Comparison of ENCODE assay signal across 12 cellular contexts in genomic region chr1:185311589-185312225, GRCh38. TPM values are rescaled to one million over a fixed set of nuclear protein-coding genes. Genes with fewer than 3 reads are reported as not detected.
DNase-seq lines count a peak whose midpoint lies in the region; ATAC-seq and TF ChIP-seq lines count a peak whose summit lies in the region.
"Had no signal": no experiment of that assay in that cellular context is flagged by ENCODE, and none has a peak within 500 bp of the region (broad histone marks: within the 10 kb centered on the region; RNA-seq: fewer than 3 reads in every experiment).

No MANE protein-coding gene starts in this region.

- H3K4me1 Mint-ChIP-seq in activated CD8-positive, alpha-beta memory T cell treated with anti-CD3 and anti-CD28 coated beads, Interleukin-2, amount 10 ng/mL, durations not matched to agents 7 days and 5 days: peaks cover 43% of the 10 kb centered on the region
- peaks cover 30% of the 10 kb centered on the region for H3K4me1 Mint-ChIP-seq in progenitor cell of endocrine pancreas (ENCODE audit: low read depth)

- TF ChIP-seq CTCF in NB4 (IDR thresholded peaks at IDR 0.05; ENCODE audit: low read depth, low read length) (no peak), progenitor cell of endocrine pancreas (IDR thresholded peaks at IDR 0.05; ENCODE audit: unreplicated experiment) (no peak)

- CTCF ChIA-PET in activated CD8-positive, alpha-beta memory T cell treated with anti-CD3 and anti-CD28 coated beads, Interleukin-2, amount 10 ng/mL, durations not matched to agents 7 days and 5 days (lab: Charles Lee): no interaction called here

- peak overlapping the region; percentile 40 for H3K27ac Mint-ChIP-seq in activated CD8-positive, alpha-beta memory T cell treated with anti-CD3 and anti-CD28 coated beads, Interleukin-2, amount 10 ng/mL, durations not matched to agents 7 days and 5 days
- peak overlapping the region; percentile 21 for H3K27ac Mint-ChIP-seq in progenitor cell of endocrine pancreas
- H3K27ac Mint-ChIP-seq: activated naive CD4-positive, alpha-beta T cell treated with anti-CD3 and anti-CD28 coated beads, Interleukin-2, amount 50 U/mL, for 72 hours had no signal

- H3K4me3 Mint-ChIP-seq in activated CD8-positive, alpha-beta memory T cell treated with anti-CD3 and anti-CD28 coated beads, Interleukin-2, amount 10 ng/mL, durations not matched to agents 7 days and 5 days: peak overlapping the region; percentile 99
- H3K4me3 Mint-ChIP-seq in progenitor cell of endocrine pancreas (ENCODE audit: low read depth): no peak overlapping the region

- TF ChIP-seq POLR2A in NB4 (IDR thresholded peaks at IDR 0.05; ENCODE audit: extremely low read depth, insufficient read length): no peak

- no peaks in the 10 kb centered on the region for H3K27me3 ChIP-seq in endocrine pancreas (ENCODE audit: control insufficient read depth, insufficient read depth, low read length)
- H3K27me3 ChIP-seq: SJSA1 had no signal

- H3K36me3 ChIP-seq in endocrine pancreas (ENCODE audit: control insufficient read depth, insufficient read depth, low read length): no peaks in the 10 kb centered on the region

- H3K9me3 Mint-ChIP-seq in activated CD8-positive, alpha-beta memory T cell treated with anti-CD3 and anti-CD28 coated beads, Interleukin-2, amount 10 ng/mL, durations not matched to agents 7 days and 5 days (ENCODE audit: low read depth): no peaks in the 10 kb centered on the region
- H3K9me3 Mint-ChIP-seq in progenitor cell of endocrine pancreas (ENCODE audit: low read depth): no peaks in the 10 kb centered on the region
- H3K9me3 Mint-ChIP-seq: activated naive CD4-positive, alpha-beta T cell treated with anti-CD3 and anti-CD28 coated beads, Interleukin-2, amount 50 U/mL, for 72 hours had no signal

- peaks cover 38% of the 10 kb centered on the region for H3K4me1 ChIP-seq in endocrine pancreas (ENCODE audit: control insufficient read depth, insufficient read depth, low read length)

- no peaks in the 10 kb centered on the region for H3K9me3 ChIP-seq in endocrine pancreas (ENCODE audit: control insufficient read depth, low read length)

- H3K9ac ChIP-seq in endocrine pancreas (ENCODE audit: control insufficient read depth, insufficient read depth, low read length): no peak overlapping the region

- H3K36me3 Mint-ChIP-seq in activated CD8-positive, alpha-beta memory T cell treated with anti-CD3 and anti-CD28 coated beads, Interleukin-2, amount 10 ng/mL, durations not matched to agents 7 days and 5 days: peaks cover 73% of the 10 kb centered on the region
- peaks cover 12% of the 10 kb centered on the region for H3K36me3 Mint-ChIP-seq in progenitor cell of endocrine pancreas (ENCODE audit: insufficient read depth)

- no peak for ATAC-seq in activated CD8-positive, alpha-beta memory T cell treated with anti-CD3 and anti-CD28 coated beads, Interleukin-2, amount 10 ng/mL, durations not matched to agents 7 days and 5 days
- ATAC-seq: activated naive CD4-positive, alpha-beta T cell treated with anti-CD3 and anti-CD28 coated beads, Interleukin-2, amount 50 U/mL, for 72 hours had no signal

- no peaks in the 10 kb centered on the region for H3K27me3 Mint-ChIP-seq in activated CD8-positive, alpha-beta memory T cell treated with anti-CD3 and anti-CD28 coated beads, Interleukin-2, amount 10 ng/mL, durations not matched to agents 7 days and 5 days
- no peaks in the 10 kb centered on the region for H3K27me3 Mint-ChIP-seq in progenitor cell of endocrine pancreas

- H3K4me3 ChIP-seq in NB4 (ENCODE audit: low read depth, low read length) (peak overlapping the region; percentile 41), endocrine pancreas (ENCODE audit: control insufficient read depth, insufficient read depth, low read length) (peak overlapping the region; percentile 25)
- H3K4me3 ChIP-seq: SJSA1 had no signal

- no peak for DNase-seq in activated CD8-positive, alpha-beta memory T cell treated with anti-CD3 and anti-CD28 coated beads, Interleukin-2, amount 10 ng/mL, durations not matched to agents 7 days and 5 days
- DNase-seq in activated CD8-positive, alpha-beta memory T cell treated with anti-CD3 and anti-CD28 coated beads, Interleukin-2, amount 50 U/mL, for 48 hours: no peak
- DNase-seq in NB4 (ENCODE audit: low read depth) (no peak), progenitor cell of endocrine pancreas (ENCODE audit: low spot score, unreplicated experiment) (no peak), NCI-H1417 treated with DMSO at 0.1 percent for 48 hours (lab: John Stamatoyannopoulos, UW) (no peak), NCI-H82 (lab: John Stamatoyannopoulos, UW) (no peak)
- no peak for DNase-seq in stimulated activated CD4-positive, alpha-beta T cell treated with anti-CD3 and anti-CD28 coated beads, Interleukin-1b, Interleukin-23, amount 100 ng/mL, for 48 hours
- DNase-seq: activated CD4-positive, CD25-positive, alpha-beta regulatory T cell treated with anti-CD3 and anti-CD28 coated beads, Interleukin-2, amount 50 U/mL, for 72 hours; NCI-H1694 had no signal

RNA-seq across cellular contexts. Expression of gene IVNS1ABP, which starts 5.3 kb away (rescaled TPM):
- 100 to 1,000 TPM; 251 to 509 TPM for total RNA-seq in activated CD8-positive, alpha-beta memory T cell treated with anti-CD3 and anti-CD28 coated beads, Interleukin-2, amount 10 ng/mL, durations not matched to agents 7 days and 5 days
- total RNA-seq in progenitor cell of endocrine pancreas: 199 and 201 TPM in 2 replicates
